In genomic region chr2:84204995-84205394, GRCh38 we compare ENCODE assay signal across 10 cellular contexts.
"Had no signal": no experiment of that assay in that cellular context is flagged by ENCODE, and none has a peak within 500 bp of the region (broad histone marks: within the 10 kb centered on the region; RNA-seq: fewer than 3 reads in every experiment).

No MANE protein-coding gene starts in this region.

- H3K4me1 ChIP-seq: HAP-1 had no signal

- ATAC-seq: GM23338, HCT116 had no signal

- H2AFZ ChIP-seq: GM23338 had no signal

- H3K9ac ChIP-seq: KMS-11 had no signal

- H3K9me3 ChIP-seq: HAP-1 had no signal

- H3K36me3 Mint-ChIP-seq: IgD-negative memory B cell had no signal

- DNase-seq: H7, HFFc6, Karpas-422, KBM-7 had no signal

- H3K27me3 Mint-ChIP-seq: IgD-negative memory B cell had no signal

- H3K4me3 Mint-ChIP-seq: GM23338, HFFc6, IgD-negative memory B cell had no signal

- H3K36me3 ChIP-seq: HAP-1 had no signal

- H3K4me1 Mint-ChIP-seq: IgD-negative memory B cell had no signal

- H3K4me3 ChIP-seq: GM23338, HAP-1 had no signal

- H3K27ac Mint-ChIP-seq: GM23338, HFFc6, IgD-negative memory B cell had no signal

- H3K4me2 ChIP-seq: GM23338, KMS-11 had no signal

- H3K27ac ChIP-seq: HL-60, KMS-11 had no signal
